In genomic region chr1:154419620-154420020, GRCh38 we compare ENCODE assay signal across 8 cellular contexts. TPM values are rescaled to one million over a fixed set of nuclear protein-coding genes. Genes with fewer than 3 reads are reported as not detected.
DNase-seq lines count a peak whose midpoint lies in the region; ATAC-seq, FAIRE-seq and TF ChIP-seq lines count a peak whose summit lies in the region.

No MANE protein-coding gene starts in this region.

- H3K4me3 ChIP-seq in HepG2 (replicated peaks in 1 of 3; ENCODE audit: insufficient read depth in 1 of 3, low read depth in 2 of 3, low read length in 3 of 3): peak overlapping the region; percentile 2 to 68 (median 20); a peak in 5 of 6 replicates

- peak; percentile 81 for FAIRE-seq in HepG2 (lab: Jason Lieb, UNC)

- H3K36me3 ChIP-seq in HepG2 (replicated peaks in 1 of 2; ENCODE audit: control insufficient read depth in 1 of 2, insufficient read depth in 2 of 2, low read length in 2 of 2): no peaks in the 10 kb centered on the region

- peak overlapping the region; percentile 67 for H3K9ac ChIP-seq in HepG2 (ENCODE audit: insufficient read depth, low read depth, low read length)

- H3K79me2 ChIP-seq in HepG2 (ENCODE audit: insufficient read depth, low read length): no peaks in the 10 kb centered on the region

- H3K4me1 ChIP-seq in HepG2 (ENCODE audit: insufficient read depth, low read length): peaks cover 83% of the 10 kb centered on the region

- CTCF ChIA-PET in HepG2 (lab: Yijun Ruan, JAX; ENCODE audit: low intra/inter-chr PET ratio, low total read pairs): no interaction called here

- H2AFZ ChIP-seq in HepG2 (ENCODE audit: low read length): no peak overlapping the region

- peak in 1 of 2 experiments; percentile 81; a peak in 2 of 4 replicates for TF ChIP-seq EP300 in HepG2 (IDR thresholded peaks at IDR 0.05; ENCODE audit: low read depth in 2 of 2, low read length in 2 of 2)
- TF ChIP-seq EP300 in HepG2 (CRISPR knock-in tag; IDR thresholded peaks at IDR 0.05; ENCODE audit: borderline replicate concordance): peak; percentile 72; the same call in 1 of the 2 replicates

- peak overlapping the region; percentile 87 for H3K4me2 ChIP-seq in HepG2 (ENCODE audit: low read depth, low read length)

- no peaks in the 10 kb centered on the region for H4K20me1 ChIP-seq in HepG2 (ENCODE audit: insufficient read depth, low read length)

- POLR2A ChIA-PET in HepG2 (lab: Yijun Ruan, JAX): interaction anchor here (0.7 to 7.5 kb wide), 11 partner anchors 8 to 140 kb away, joined by 3 to 146 read pairs (median 9); partner anchors contain the start of gene IL6R

- TF ChIP-seq RAD21 in HepG2 (CRISPR knock-in tag; IDR thresholded peaks at IDR 0.05): no peak

- no peaks in the 10 kb centered on the region for H3K27me3 ChIP-seq in HepG2 (ENCODE audit: control insufficient read depth in 1 of 2, insufficient read depth in 2 of 2, low read length in 2 of 2)

- intact Hi-C loops in HepG2 (cut with micrococcal nuclease; ENCODE audit: unreplicated experiment): no loop called here

- in situ Hi-C loops in HepG2 (cut with HindIII; ENCODE audit: extremely low pct_ligation_motif_present, low pct_unique_long_range_greater_than_20kb): no loop called here

- ATAC-seq in HepG2: peak; percentile 62
- no peak for ATAC-seq in HG02610 (IDR thresholded peaks at IDR 0.05; ENCODE audit: unreplicated experiment)

- DNase-seq in DMS53 treated with DMSO at 0.1 percent for 48 hours (lab: John Stamatoyannopoulos, UW; ENCODE audit: unreplicated experiment) (peak; percentile 49), caudate nucleus (lab: John Stamatoyannopoulos, UW) (peak in 46 of 61 donors; percentile 15 to 88 (median 59)), HepG2 (ENCODE audit: low spot score) (peak; percentile 83), substantia nigra (lab: John Stamatoyannopoulos, UW) (peak in 37 of 49 donors; percentile 37 to 90 (median 71)), NCI-H526 (lab: John Stamatoyannopoulos, UW) (no peak)
- DNase-seq in effector CD8-positive, alpha-beta T cell (lab: John Stamatoyannopoulos, UW): no peak

- TF ChIP-seq POLR2A in HepG2 (IDR thresholded peaks at IDR 0.05; ENCODE audit: insufficient read depth in 1 of 2, low read depth in 2 of 2, low read length in 2 of 2): peak in 1 of 2 experiments; percentile 52; a peak in 2 of 4 replicates

- no peaks in the 10 kb centered on the region for H3K9me3 ChIP-seq in HepG2 (ENCODE audit: low read length)

- TF ChIP-seq CTCF in HepG2 (CRISPR knock-in tag; IDR thresholded peaks at IDR 0.05): 0 out of 2 replicates have a peak, but pooled peaks have one; percentile 4

- no TSS peak for BruUV-seq in HepG2 (replicated peaks; lab: Mats Ljungman, UMichigan)

- H3K27ac ChIP-seq in caudate nucleus (ENCODE audit: low read depth, low read length): peak overlapping the region; percentile 90
- H3K27ac ChIP-seq in HepG2 (ENCODE audit: extremely low read length, insufficient read depth, low read length): peak overlapping the region; percentile 85
- H3K27ac ChIP-seq in substantia nigra (ENCODE audit: low read depth, low read length, poor library complexity, severe bottlenecking): peak overlapping the region; percentile 80

- 0% methylated on average over 8 of the region's 8 CpGs for WGBS in HepG2 (ENCODE audit: low lambda C conversion rate)

TF ChIP-seq in PFSK-1, 5 proteins besides CTCF, POLR2A, EP300 and RAD21:
- TF ChIP-seq FOXP2 (optimal IDR thresholded peaks at IDR 0.05; ENCODE audit: borderline replicate concordance, extremely low read depth, extremely low read length, insufficient read depth) (peak; percentile 45), POLR2AphosphoS5 (IDR thresholded peaks at IDR 0.05; ENCODE audit: low read depth, low read length) (no peak)

TF ChIP-seq in HepG2, 621 proteins besides CTCF, POLR2A, EP300 and RAD21 (continues in another document):
- TF ChIP-seq, protein P1, sequence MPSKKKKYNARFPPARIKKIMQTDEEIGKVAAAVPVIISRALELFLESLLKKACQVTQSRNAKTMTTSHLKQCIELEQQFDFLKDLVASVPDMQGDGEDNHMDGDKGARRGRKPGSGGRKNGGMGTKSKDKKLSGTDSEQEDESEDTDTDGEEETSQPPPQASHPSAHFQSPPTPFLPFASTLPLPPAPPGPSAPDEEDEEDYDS (CRISPR knock-in tag; IDR thresholded peaks at IDR 0.05): peak; percentile 76
- TF ChIP-seq ZNF747 (CRISPR knock-in tag; IDR thresholded peaks at IDR 0.05; ENCODE audit: borderline replicate concordance) (no peak), NR2F6 (IDR thresholded peaks at IDR 0.05) (no peak), NR2F6 (CRISPR knock-in tag; IDR thresholded peaks at IDR 0.05) (peak; percentile 83), PLRG1 (conservative IDR thresholded peaks at IDR 0.05) (no peak), ARNT (IDR thresholded peaks at IDR 0.05) (no peak)
- TF ChIP-seq, protein P2, sequence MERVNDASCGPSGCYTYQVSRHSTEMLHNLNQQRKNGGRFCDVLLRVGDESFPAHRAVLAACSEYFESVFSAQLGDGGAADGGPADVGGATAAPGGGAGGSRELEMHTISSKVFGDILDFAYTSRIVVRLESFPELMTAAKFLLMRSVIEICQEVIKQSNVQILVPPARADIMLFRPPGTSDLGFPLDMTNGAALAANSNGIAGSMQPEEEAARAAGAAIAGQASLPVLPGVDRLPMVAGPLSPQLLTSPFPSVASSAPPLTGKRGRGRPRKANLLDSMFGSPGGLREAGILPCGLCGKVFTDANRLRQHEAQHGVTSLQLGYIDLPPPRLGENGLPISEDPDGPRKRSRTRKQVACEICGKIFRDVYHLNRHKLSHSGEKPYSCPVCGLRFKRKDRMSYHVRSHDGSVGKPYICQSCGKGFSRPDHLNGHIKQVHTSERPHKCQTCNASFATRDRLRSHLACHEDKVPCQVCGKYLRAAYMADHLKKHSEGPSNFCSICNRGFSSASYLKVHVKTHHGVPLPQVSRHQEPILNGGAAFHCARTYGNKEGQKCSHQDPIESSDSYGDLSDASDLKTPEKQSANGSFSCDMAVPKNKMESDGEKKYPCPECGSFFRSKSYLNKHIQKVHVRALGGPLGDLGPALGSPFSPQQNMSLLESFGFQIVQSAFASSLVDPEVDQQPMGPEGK (CRISPR knock-in tag; IDR thresholded peaks at IDR 0.05): 0 out of 2 replicates have a peak, but pooled peaks have one; percentile 5
- TF ChIP-seq, protein P3, sequence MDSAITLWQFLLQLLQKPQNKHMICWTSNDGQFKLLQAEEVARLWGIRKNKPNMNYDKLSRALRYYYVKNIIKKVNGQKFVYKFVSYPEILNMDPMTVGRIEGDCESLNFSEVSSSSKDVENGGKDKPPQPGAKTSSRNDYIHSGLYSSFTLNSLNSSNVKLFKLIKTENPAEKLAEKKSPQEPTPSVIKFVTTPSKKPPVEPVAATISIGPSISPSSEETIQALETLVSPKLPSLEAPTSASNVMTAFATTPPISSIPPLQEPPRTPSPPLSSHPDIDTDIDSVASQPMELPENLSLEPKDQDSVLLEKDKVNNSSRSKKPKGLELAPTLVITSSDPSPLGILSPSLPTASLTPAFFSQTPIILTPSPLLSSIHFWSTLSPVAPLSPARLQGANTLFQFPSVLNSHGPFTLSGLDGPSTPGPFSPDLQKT (CRISPR knock-in tag; IDR thresholded peaks at IDR 0.05; ENCODE audit: borderline replicate concordance): no peak
- TF ChIP-seq, protein P4, sequence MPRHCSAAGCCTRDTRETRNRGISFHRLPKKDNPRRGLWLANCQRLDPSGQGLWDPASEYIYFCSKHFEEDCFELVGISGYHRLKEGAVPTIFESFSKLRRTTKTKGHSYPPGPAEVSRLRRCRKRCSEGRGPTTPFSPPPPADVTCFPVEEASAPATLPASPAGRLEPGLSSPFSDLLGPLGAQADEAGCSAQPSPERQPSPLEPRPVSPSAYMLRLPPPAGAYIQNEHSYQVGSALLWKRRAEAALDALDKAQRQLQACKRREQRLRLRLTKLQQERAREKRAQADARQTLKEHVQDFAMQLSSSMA (CRISPR knock-in tag; IDR thresholded peaks at IDR 0.05): no peak

RNA-seq across cellular contexts. Expression of gene IL6R, which starts 14.5 kb away (rescaled TPM):
- 7.8 TPM for polyA plus RNA-seq in PFSK-1 (2012; ENCODE audit: insufficient read length, low read depth)
- total RNA-seq in HepG2 (2016; rRNA removed; fragmentation: Illumina TruSeq; extraction: Trizol): 3.5 and 5.0 TPM in 2 replicates
- total RNA-seq in HepG2 (2016; cell fraction: cytosol; rRNA removed; fragmentation: Illumina TruSeq; extraction: Trizol; ENCODE audit: low read depth): 0.71 and 0.91 TPM in 2 replicates
- total RNA-seq in HepG2 (2016; cell fraction: insoluble cytoplasmic fraction; rRNA removed; fragmentation: Illumina TruSeq; extraction: Trizol): 1.9 and 4.6 TPM in 2 replicates
- total RNA-seq in HepG2 (2016; cell fraction: membrane; rRNA removed; fragmentation: Illumina TruSeq; extraction: Trizol): 1.2 and 1.3 TPM in 2 replicates
- 3.7 and 4.0 TPM in 2 replicates for total RNA-seq in HepG2 (2016; cell fraction: nucleus; rRNA removed; fragmentation: Illumina TruSeq; extraction: Trizol)
- 24.5 and 30.5 TPM in 2 replicates for polyA plus RNA-seq in HepG2 (2011; rRNA removed)
- 15.2 and 20.2 TPM in 2 replicates for polyA plus RNA-seq in HepG2 (2011; cell fraction: cytosol; rRNA removed)
- polyA plus RNA-seq in HepG2 (2011; cell fraction: nucleus; rRNA removed): 15.9 and 16.7 TPM in 2 replicates
- 13.7 and 18.5 TPM in 2 replicates for polyA plus RNA-seq in HepG2 (2012)
- polyA plus RNA-seq in HepG2 (2016; cell fraction: cytosol; fragmentation: Illumina TruSeq; extraction: Trizol; ENCODE audit: low read depth): 0.28 and 0.32 TPM in 2 replicates
- polyA plus RNA-seq in HepG2 (2016; cell fraction: insoluble cytoplasmic fraction; fragmentation: Illumina TruSeq; extraction: Trizol; ENCODE audit: low read depth): 1.4 and 2.1 TPM in 2 replicates
- polyA plus RNA-seq in HepG2 (2016; cell fraction: membrane; fragmentation: Illumina TruSeq; extraction: Trizol; ENCODE audit: low read depth): 0.60 and 0.65 TPM in 2 replicates
- polyA plus RNA-seq in HepG2 (2016; cell fraction: nucleus; fragmentation: Illumina TruSeq; extraction: Trizol; ENCODE audit: insufficient read depth, low read depth): 4.0 and 4.9 TPM in 2 replicates
- polyA minus RNA-seq in HepG2 (2011; rRNA and poly(A)+ RNA removed; ENCODE audit: low replicate concordance): 13.3 and 63.4 TPM in 2 replicates
- 10.3 and 13.7 TPM in 2 replicates for polyA minus RNA-seq in HepG2 (2011; cell fraction: cytosol; rRNA and poly(A)+ RNA removed)
- 13.4 and 13.8 TPM in 2 replicates for polyA minus RNA-seq in HepG2 (2011; cell fraction: nucleus; rRNA and poly(A)+ RNA removed)

Comparison
In these comparisons a context has a peak if more than half of its experiments do, and no peak if none do; other contexts are left out.
1. DNase-seq: peak in DMS53 treated with DMSO at 0.1 percent for 48 hours (single experiment), caudate nucleus (46 of 61), HepG2 (single experiment) and substantia nigra (37 of 49); none in NCI-H526 (0 of 2) and effector CD8-positive, alpha-beta T cell (single experiment).
2. Peak in every context shown above with its lines, with median percentiles within 50 percentile points of each other: H3K27ac ChIP-seq.